Comparison of ENCODE assay signal across 18 cellular contexts in the genomic region with DNA sequence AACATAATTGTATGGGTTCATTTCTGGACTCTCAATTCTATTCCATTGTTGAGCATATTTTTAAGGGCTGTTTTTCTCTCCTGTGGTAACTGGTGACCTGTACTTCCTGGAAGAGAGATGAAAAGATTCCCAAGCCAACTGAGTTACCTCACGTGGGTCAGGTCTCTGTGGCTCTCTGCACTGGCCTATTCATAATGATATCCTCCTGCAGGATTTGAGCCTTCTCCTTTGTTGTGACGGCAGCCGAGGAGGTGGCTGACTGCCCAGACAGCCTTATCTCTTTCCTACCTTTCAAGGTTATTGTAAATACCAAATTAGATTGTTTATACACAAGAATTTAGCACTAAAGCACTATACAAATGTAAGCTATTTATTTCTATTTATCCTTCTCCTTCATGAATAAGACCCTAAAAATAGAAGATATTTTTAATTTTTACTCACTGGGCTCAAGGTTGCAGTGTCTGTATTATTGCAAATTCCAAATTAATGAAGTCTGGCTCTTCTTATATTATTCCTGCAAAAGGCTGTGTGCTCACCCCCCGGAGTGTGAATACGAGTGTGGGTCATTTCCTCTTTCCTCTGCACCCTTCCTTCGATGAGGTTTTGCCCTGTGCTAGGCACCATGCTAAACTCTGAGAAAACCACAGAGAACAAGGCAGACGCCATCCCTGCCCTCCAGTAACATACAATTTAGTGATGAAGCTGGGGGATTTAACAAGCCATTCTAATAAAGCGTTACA. TPM values are rescaled to one million over a fixed set of nuclear protein-coding genes. Genes with fewer than 3 reads are reported as not detected.
DNase-seq lines count a peak whose midpoint lies in the region; ATAC-seq and TF ChIP-seq lines count a peak whose summit lies in the region.
"Had no signal": no experiment of that assay in that cellular context is flagged by ENCODE, and none has a peak within 500 bp of the region (broad histone marks: within the 10 kb centered on the region; RNA-seq: fewer than 3 reads in every experiment).

No MANE protein-coding gene starts in this region.

- H3K4me2 ChIP-seq in BLaER1: peak overlapping the region; percentile 98

- peaks cover 0 to 2% (median 0%) of the 10 kb centered on the region in 3 donors for H3K9me3 Mint-ChIP-seq in IgD-negative memory B cell

- H3K27ac ChIP-seq in BLaER1: no peak overlapping the region
- no peak overlapping the region for H3K27ac ChIP-seq in colonic mucosa
- H3K27ac ChIP-seq: SK-N-MC had no signal

- DNase-seq in colonic mucosa (peak; percentile 34), mucosa of gallbladder (ENCODE audit: low spot score) (peak; percentile 78), occipital lobe (lab: John Stamatoyannopoulos, UW) (no peak)
- no peak for DNase-seq in activated CD4-positive, alpha-beta T cell treated with anti-CD3 and anti-CD28 coated beads for 4 hours
- DNase-seq in activated CD8-positive, alpha-beta memory T cell treated with anti-CD3 and anti-CD28 coated beads, Interleukin-2, amount 50 U/mL, for 4 hours: no peak
- DNase-seq: activated CD4-positive, CD25-positive, alpha-beta regulatory T cell treated with anti-CD3 and anti-CD28 coated beads, Interleukin-2, amount 50 U/mL, for 72 hours; activated T-cell treated with anti-CD3 and anti-CD28 coated beads for 4 hours; esophagus squamous epithelium; IMR-90; mesendoderm; NCI-H187 treated with DMSO at 0.1 percent for 48 hours had no signal

- H3K4me1 ChIP-seq in BLaER1 (peaks cover 43% of the 10 kb centered on the region), colonic mucosa (peaks cover 18% of the 10 kb centered on the region)

- peaks cover 28% of the 10 kb centered on the region for H4K20me1 ChIP-seq in BLaER1

- no peak overlapping the region for H3K27ac Mint-ChIP-seq in IgD-negative memory B cell

- H3K36me3 ChIP-seq in BLaER1: no peaks in the 10 kb centered on the region
- H3K36me3 ChIP-seq in colonic mucosa: no peaks in the 10 kb centered on the region
- H3K36me3 ChIP-seq: esophagus squamous epithelium had no signal

- no peaks in the 10 kb centered on the region for H3K9me3 ChIP-seq in BLaER1
- H3K9me3 ChIP-seq in colonic mucosa: no peaks in the 10 kb centered on the region
- H3K9me3 ChIP-seq: esophagus squamous epithelium had no signal

- H3K4me1 Mint-ChIP-seq in IgD-negative memory B cell: peaks cover 0 to 10% (median 0%) of the 10 kb centered on the region in 3 donors

- TF ChIP-seq CTCF in colonic mucosa (IDR thresholded peaks at IDR 0.05): no peak

- peaks cover 19% of the 10 kb centered on the region for H3K27me3 Mint-ChIP-seq in IgD-negative memory B cell

- H3K4me3 ChIP-seq in BLaER1 (no peak overlapping the region), colonic mucosa (no peak overlapping the region)
- H3K4me3 ChIP-seq: esophagus squamous epithelium, GM12878, SK-N-MC had no signal

- ATAC-seq in GM21423 (IDR thresholded peaks at IDR 0.05; ENCODE audit: unreplicated experiment): no peak
- ATAC-seq: GM12878 had no signal

- peak overlapping the region in 3 of 4 donors; percentile 2 to 27 (median 26) for H3K4me3 Mint-ChIP-seq in IgD-negative memory B cell

- H3K27me3 ChIP-seq in BLaER1 (peaks cover 35% of the 10 kb centered on the region), colonic mucosa (peaks cover 6% of the 10 kb centered on the region)

- no peaks in the 10 kb centered on the region for H3K36me3 Mint-ChIP-seq in IgD-negative memory B cell

- intact Hi-C loops in colonic mucosa (cut with DNase I): no loop called here

- H3K9ac ChIP-seq in BLaER1: no peak overlapping the region
- H3K9ac ChIP-seq in colonic mucosa (ENCODE audit: low read depth in 2 of 2, low read length in 2 of 2): no peak overlapping the region

RNA-seq across cellular contexts. Expression of a gene that starts 2.5 kb away (rescaled TPM):
- 2.0 TPM for polyA plus RNA-seq in IgD-negative memory B cell
- total RNA-seq in colonic mucosa (10 to 100 TPM; 38.3 to 45.2 TPM), mucosa of gallbladder (22.8 TPM), occipital lobe (5.3 TPM)
- polyA plus RNA-seq: GM12878 had no signal

RNA-seq across cellular contexts. Expression of a gene that starts 28.2 kb away (rescaled TPM):
- polyA plus RNA-seq in IgD-negative memory B cell: 1.5 TPM
- total RNA-seq in colonic mucosa: 10 to 100 TPM; 60.1 to 90.6 TPM
- total RNA-seq in mucosa of gallbladder: 74.3 TPM
- 21.7 TPM for total RNA-seq in occipital lobe

RNA-seq across cellular contexts. Expression of a gene that starts 48.8 kb away (rescaled TPM):
- not detected for polyA plus RNA-seq in IgD-negative memory B cell
- total RNA-seq in colonic mucosa (under 1 TPM; 0.47 to 0.80 TPM), mucosa of gallbladder (not detected), occipital lobe (0.16 TPM)
- total RNA-seq: esophagus squamous epithelium, GM12878, osteocyte, urinary bladder had no signal
- polyA plus RNA-seq: GM12878, urinary bladder had no signal

Comparison
In these comparisons a context has a peak if more than half of its experiments do, and no peak if none do; other contexts are left out.
1. DNase-seq: peak in colonic mucosa (single experiment) and mucosa of gallbladder (single experiment); none in activated CD4-positive, alpha-beta T cell treated with anti-CD3 and anti-CD28 coated beads for 4 hours (0 of 2), occipital lobe (single experiment) and activated CD8-positive, alpha-beta memory T cell treated with anti-CD3 and anti-CD28 coated beads, Interleukin-2, amount 50 U/mL, for 4 hours (single experiment).